20 cellular contexts compared by ENCODE assay signal in the genomic region with DNA sequence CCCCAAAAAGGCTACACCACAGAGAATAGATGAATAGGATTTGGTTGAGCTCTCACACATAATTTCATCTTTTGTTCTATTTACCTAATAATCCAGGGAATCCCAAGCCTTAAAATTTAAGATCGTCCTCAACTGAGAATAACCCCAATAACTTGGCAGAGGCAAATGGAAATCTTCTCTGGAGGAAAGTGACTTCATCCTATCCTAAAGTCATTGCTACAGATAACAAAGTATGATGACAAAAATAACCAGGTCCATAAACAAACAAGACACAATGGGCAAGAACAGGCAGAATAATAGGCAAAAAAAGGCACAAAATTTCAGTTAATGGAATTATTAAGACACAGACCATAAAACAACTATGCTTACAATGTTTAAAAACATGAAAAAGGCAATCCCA.
DNase-seq lines count a peak whose midpoint lies in the region; ATAC-seq, FAIRE-seq and TF ChIP-seq lines count a peak whose summit lies in the region.
"Had no signal": no experiment of that assay in that cellular context is flagged by ENCODE, and none has a peak within 500 bp of the region (broad histone marks: within the 10 kb centered on the region; RNA-seq: fewer than 3 reads in every experiment).

No MANE protein-coding gene starts in this region.

- DNase-seq in PC-3 (no peak), K562 (ENCODE audit: extremely low read depth in 1 of 4, low spot score in 3 of 4) (no peak), smooth muscle cell (lab: John Stamatoyannopoulos, UW; ENCODE audit: unreplicated experiment) (no peak), hypothalamus (lab: John Stamatoyannopoulos, UW) (no peak), stomach (no peak), iPS-NIHi7 (ENCODE audit: extremely low spot score) (no peak)
- DNase-seq: Caco-2; CD4-positive, CD25-positive, alpha-beta regulatory T cell; CD8-positive, alpha-beta T cell; DMS153; DND-41; GM23248; H9; HFFc6 had no signal

- no peaks in the 10 kb centered on the region for H3K27me3 ChIP-seq in PC-3 (ENCODE audit: low read length)
- no peaks in the 10 kb centered on the region for H3K27me3 ChIP-seq in K562 (ENCODE audit: control insufficient read depth in 2 of 2, insufficient read depth in 2 of 2, low read length in 2 of 2)
- no peaks in the 10 kb centered on the region for H3K27me3 ChIP-seq in smooth muscle cell (ENCODE audit: low read depth)
- peaks cover 0 to 18% (median 0%) of the 10 kb centered on the region in 3 donors for H3K27me3 ChIP-seq in stomach

- TF ChIP-seq POLR2A in K562 (conservative IDR thresholded peaks at IDR 0.05) (no peak), stomach (IDR thresholded peaks at IDR 0.05) (no peak)

- peak overlapping the region; percentile 54 for H3K27ac ChIP-seq in PC-3 (ENCODE audit: low read length)
- H3K27ac ChIP-seq in K562 (ENCODE audit: extremely low read depth, low read depth, low read length): no peak overlapping the region
- H3K27ac ChIP-seq in smooth muscle cell (ENCODE audit: low read depth): peak overlapping the region; percentile 42
- H3K27ac ChIP-seq in stomach: no peak overlapping the region
- H3K27ac ChIP-seq: BLaER1, C4-2B, GM23248 had no signal

- H2AFZ ChIP-seq in PC-3 (ENCODE audit: low read length): no peak overlapping the region
- H2AFZ ChIP-seq in K562 (ENCODE audit: low read depth, low read length): 0 out of 2 replicates have a peak overlapping the region, but pooled peaks have one; percentile 32
- H2AFZ ChIP-seq in smooth muscle cell (ENCODE audit: low read depth): no peak overlapping the region
- H2AFZ ChIP-seq: GM23248 had no signal

- H3K4me2 ChIP-seq in PC-3 (ENCODE audit: low read length) (peak overlapping the region; percentile 26), K562 (ENCODE audit: insufficient read depth, low read length) (no peak overlapping the region), smooth muscle cell (no peak overlapping the region)
- H3K4me2 ChIP-seq: BLaER1 had no signal

- H3K9me3 ChIP-seq in PC-3 (ENCODE audit: low read length) (no peaks in the 10 kb centered on the region), K562 (replicated peaks; ENCODE audit: control insufficient read depth, insufficient read depth, low read depth, low read length) (no peaks in the 10 kb centered on the region), smooth muscle cell (replicated peaks; ENCODE audit: low read depth) (no peaks in the 10 kb centered on the region), stomach (no peaks in the 10 kb centered on the region)
- H3K9me3 ChIP-seq: BLaER1, Caco-2 had no signal

- TF ChIP-seq CTCF in PC-3 (conservative IDR thresholded peaks at IDR 0.05; ENCODE audit: low read depth, low read length) (no peak), K562 (IDR thresholded peaks at IDR 0.05 in 2 of 3, conservative IDR thresholded peaks at IDR 0.05 in 1 of 3; ENCODE audit: insufficient read depth in 2 of 3, low read depth in 1 of 3, low read length in 3 of 3) (no peak), smooth muscle cell (IDR thresholded peaks at IDR 0.05; ENCODE audit: borderline replicate concordance, insufficient read depth, poor library complexity, severe bottlenecking) (no peak), stomach (IDR thresholded peaks at IDR 0.05) (no peak)

- H3K4me3 ChIP-seq in PC-3 (ENCODE audit: low read length) (no peak overlapping the region), K562 (no peak overlapping the region), smooth muscle cell (no peak overlapping the region), stomach (no peak overlapping the region)
- H3K4me3 ChIP-seq: BLaER1, GM12878, GM23248 had no signal

- intact Hi-C loops in PC-3 (cut with micrococcal nuclease): no loop called here
- intact Hi-C loops in K562 (cut with micrococcal nuclease): no loop called here
- intact Hi-C loops in stomach (cut with DNase I; ENCODE audit: low total_unique reads): no loop called here

- H3F3A ChIP-seq in PC-3 (ENCODE audit: low read length, unreplicated experiment) (no peaks in the 10 kb centered on the region), smooth muscle cell (ENCODE audit: low read depth) (no peaks in the 10 kb centered on the region)

- CTCF ChIA-PET in PC-3 (lab: Charles Lee) (interaction anchor here (1.1 kb wide), 1 partner anchor 99 kb away, joined by 3 read pairs; no protein-coding TSS in a partner anchor), K562 (lab: Yijun Ruan, JAX; ENCODE audit: low intra/inter-chr PET ratio) (interaction anchor here (0.6 kb wide), 1 partner anchor 1945 kb away, joined by 3 read pairs; no protein-coding TSS in a partner anchor)

- H3K4me1 ChIP-seq in PC-3 (ENCODE audit: insufficient read depth, low read length) (peaks cover 20% of the 10 kb centered on the region), K562 (replicated peaks in 1 of 2; ENCODE audit: control insufficient read depth in 2 of 2, insufficient read depth in 2 of 2, low read length in 2 of 2) (peaks cover 5 to 19% of the 10 kb centered on the region in 2 experiments; a peak in 4 of 5 replicates), smooth muscle cell (ENCODE audit: low read depth) (no peaks in the 10 kb centered on the region), stomach (peaks cover 0 to 7% (median 6%) of the 10 kb centered on the region in 4 donors)
- H3K4me1 ChIP-seq: BLaER1 had no signal

- H3K9me2 ChIP-seq in PC-3 (replicated peaks; ENCODE audit: low read length): no peaks in the 10 kb centered on the region

- no peak for FAIRE-seq in K562 (lab: Jason Lieb, UNC)
- FAIRE-seq: G401.6, GM12878, GM19239 had no signal

- 0 out of 2 replicates have a peak overlapping the region, but pooled peaks have one; percentile 3 for H3K9ac ChIP-seq in PC-3 (ENCODE audit: low read length)
- no peak overlapping the region for H3K9ac ChIP-seq in K562 (ENCODE audit: insufficient read depth in 1 of 2, low read depth in 2 of 2, low read length in 2 of 2)
- no peak overlapping the region for H3K9ac ChIP-seq in smooth muscle cell (ENCODE audit: low read depth)
- H3K9ac ChIP-seq: BLaER1, GM23248 had no signal

- no TSS peak for BruUV-seq in PC-3 (replicated peaks; lab: Mats Ljungman, UMichigan)
- no TSS peak for BruUV-seq in K562 (replicated peaks; lab: Mats Ljungman, UMichigan)

- H4K20me1 ChIP-seq in PC-3 (ENCODE audit: low read length) (no peaks in the 10 kb centered on the region), K562 (replicated peaks; ENCODE audit: control insufficient read depth, insufficient read depth, low read length) (no peaks in the 10 kb centered on the region), smooth muscle cell (ENCODE audit: low read depth) (no peaks in the 10 kb centered on the region)

- TF ChIP-seq RAD21 in K562 (CRISPR knock-in tag; conservative IDR thresholded peaks at IDR 0.05 in 1 of 2, IDR thresholded peaks at IDR 0.05 in 1 of 2): no peak

- no peaks in the 10 kb centered on the region for H3K36me3 ChIP-seq in PC-3 (ENCODE audit: low read depth, low read length)
- H3K36me3 ChIP-seq in K562 (ENCODE audit: control insufficient read depth, insufficient read depth, low read length): no peaks in the 10 kb centered on the region
- H3K36me3 ChIP-seq in smooth muscle cell (ENCODE audit: low read depth): no peaks in the 10 kb centered on the region
- H3K36me3 ChIP-seq in stomach: no peaks in the 10 kb centered on the region
- H3K36me3 ChIP-seq: BLaER1 had no signal

- H3K9me1 ChIP-seq in K562 (ENCODE audit: control insufficient read depth, insufficient read depth, low read length): no peaks in the 10 kb centered on the region

- ATAC-seq in PC-3 (no peak), K562 (no peak)
- ATAC-seq: CD8-positive, alpha-beta T cell; GM12878; HCT116 had no signal

- H3K79me2 ChIP-seq in PC-3 (ENCODE audit: low read length): no peaks in the 10 kb centered on the region
- no peaks in the 10 kb centered on the region for H3K79me2 ChIP-seq in K562 (ENCODE audit: control insufficient read depth, insufficient read depth, low read length)
- H3K79me2 ChIP-seq in smooth muscle cell (ENCODE audit: low read depth): no peaks in the 10 kb centered on the region

- in situ Hi-C loops in K562 (cut with MboI): loop anchor here (25.0 kb wide), 1 partner anchor 617 kb away; no protein-coding TSS in a partner anchor

- TF ChIP-seq EP300 in K562 (IDR thresholded peaks at IDR 0.05; ENCODE audit: low read length) (no peak), stomach (IDR thresholded peaks at IDR 0.05) (no peak)

- POLR2A ChIA-PET in PC-3 (lab: Charles Lee; ENCODE audit: unreplicated experiment) (no interaction called here), K562 (lab: Yijun Ruan, JAX) (no interaction called here)

- WGBS in K562 (ENCODE audit: insufficient coverage, low coverage, missing lambda C conversion rate): 31% methylated on average over 1 of the region's 1 CpG
- WGBS in smooth muscle cell (ENCODE audit: low lambda C conversion rate): 53% methylated on average over 1 of the region's 1 CpG
- 54 to 84% (median 60%) methylated on average over 1 of the region's 1 CpG for WGBS in stomach, 5 donors

TF ChIP-seq in K562, 482 proteins besides CTCF, POLR2A, EP300 and RAD21 (continues in another document):
- no peak for TF ChIP-seq CREBBP (IDR thresholded peaks at IDR 0.05; ENCODE audit: low read depth, low read length)
- TF ChIP-seq, protein P1, sequence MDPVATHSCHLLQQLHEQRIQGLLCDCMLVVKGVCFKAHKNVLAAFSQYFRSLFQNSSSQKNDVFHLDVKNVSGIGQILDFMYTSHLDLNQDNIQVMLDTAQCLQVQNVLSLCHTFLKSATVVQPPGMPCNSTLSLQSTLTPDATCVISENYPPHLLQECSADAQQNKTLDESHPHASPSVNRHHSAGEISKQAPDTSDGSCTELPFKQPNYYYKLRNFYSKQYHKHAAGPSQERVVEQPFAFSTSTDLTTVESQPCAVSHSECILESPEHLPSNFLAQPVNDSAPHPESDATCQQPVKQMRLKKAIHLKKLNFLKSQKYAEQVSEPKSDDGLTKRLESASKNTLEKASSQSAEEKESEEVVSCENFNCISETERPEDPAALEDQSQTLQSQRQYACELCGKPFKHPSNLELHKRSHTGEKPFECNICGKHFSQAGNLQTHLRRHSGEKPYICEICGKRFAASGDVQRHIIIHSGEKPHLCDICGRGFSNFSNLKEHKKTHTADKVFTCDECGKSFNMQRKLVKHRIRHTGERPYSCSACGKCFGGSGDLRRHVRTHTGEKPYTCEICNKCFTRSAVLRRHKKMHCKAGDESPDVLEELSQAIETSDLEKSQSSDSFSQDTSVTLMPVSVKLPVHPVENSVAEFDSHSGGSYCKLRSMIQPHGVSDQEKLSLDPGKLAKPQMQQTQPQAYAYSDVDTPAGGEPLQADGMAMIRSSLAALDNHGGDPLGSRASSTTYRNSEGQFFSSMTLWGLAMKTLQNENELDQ (CRISPR knock-in tag; IDR thresholded peaks at IDR 0.05; ENCODE audit: borderline replicate concordance): no peak

Comparison
In these comparisons a context has a peak if more than half of its experiments do, and no peak if none do; other contexts are left out.
1. H3K27ac ChIP-seq: peak in PC-3 (single experiment) and smooth muscle cell (single experiment); none in K562 (single experiment) and stomach (0 of 5).